ENCODE assay signal across 11 cellular contexts in the genomic region with DNA sequence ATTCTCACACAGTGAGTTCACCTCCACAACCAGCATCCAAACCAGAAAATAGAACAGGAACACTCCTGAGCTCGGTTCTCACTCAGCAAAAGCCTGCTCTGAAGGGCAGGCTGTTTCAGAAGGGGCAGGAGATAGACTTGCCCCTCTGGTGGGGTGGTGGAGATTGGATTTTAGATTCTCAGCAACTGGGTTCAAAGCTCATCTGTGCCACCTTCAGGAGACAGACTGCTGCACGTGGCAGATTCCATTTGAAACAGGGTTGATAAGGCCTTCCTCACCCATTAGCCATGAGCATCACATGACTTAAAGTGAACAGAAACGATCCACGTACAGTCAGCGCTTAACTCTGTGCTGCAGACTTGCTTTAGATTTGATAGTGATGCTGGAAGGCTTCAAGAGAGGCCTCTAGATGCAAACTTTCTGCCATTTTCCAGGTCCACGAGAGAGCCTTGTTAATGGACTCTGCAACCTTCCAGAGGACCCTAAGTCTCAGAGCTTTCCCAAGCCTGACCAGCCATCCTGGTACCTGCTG. TPM values are rescaled to one million over a fixed set of nuclear protein-coding genes. Genes with fewer than 3 reads are reported as not detected.
DNase-seq lines count a peak whose midpoint lies in the region; ATAC-seq, FAIRE-seq and TF ChIP-seq lines count a peak whose summit lies in the region.
"Had no signal": no experiment of that assay in that cellular context is flagged by ENCODE, and none has a peak within 500 bp of the region (broad histone marks: within the 10 kb centered on the region; RNA-seq: fewer than 3 reads in every experiment).

No MANE protein-coding gene starts in this region.

- TF ChIP-seq POLR2A in GM12892 (IDR thresholded peaks at IDR 0.05; ENCODE audit: low read depth, low read length) = no peak

- DNase-seq in AG10803 (ENCODE audit: low read depth) = peak; percentile 13
- DNase-seq in GM12892 (ENCODE audit: insufficient read length) = no peak
- DNase-seq in fibroblast of the aortic adventitia (ENCODE audit: low read depth) = peak; percentile 28
- no peak for DNase-seq in GM19240 (ENCODE audit: insufficient read length, low spot score)
- DNase-seq in NCI-H187 treated with DMSO at 0.1 percent for 48 hours (lab: John Stamatoyannopoulos, UW) = no peak
- no peak for DNase-seq in superior temporal gyrus (ENCODE audit: extremely low spot score)
- DNase-seq in NCI-H2029 treated with DMSO at 0.1 percent for 48 hours (lab: John Stamatoyannopoulos, UW) = no peak
- DNase-seq: NCI-H1105 treated with DMSO at 0.1 percent for 48 hours had no signal

- FAIRE-seq in GM12892 (lab: Jason Lieb, UNC) = peak; percentile 83

- H3K4me3 ChIP-seq in AG10803 (ENCODE audit: low read length) = no peak overlapping the region
- H3K4me3 ChIP-seq in fibroblast of the aortic adventitia (ENCODE audit: low read depth, low read length) = no peak overlapping the region
- H3K4me3 ChIP-seq: coronary artery, mucosa of descending colon had no signal

- TF ChIP-seq CTCF in AG10803 (conservative IDR thresholded peaks at IDR 0.05; ENCODE audit: low read length) (peak; percentile 38), fibroblast of the aortic adventitia (IDR thresholded peaks at IDR 0.05; ENCODE audit: insufficient read depth, low read length) (peak; percentile 15)

- ATAC-seq in SK-N-SH treated with all-trans-retinoic acid at 6 μM for 48 hours = peak; percentile 32; the same call in 1 of the 3 replicates
- ATAC-seq: mucosa of descending colon had no signal

TF ChIP-seq in SK-N-SH treated with all-trans-retinoic acid at 6 μM for 48 hours, 23 proteins besides CTCF, POLR2A, EP300 and RAD21:
- TF ChIP-seq CREB5 (CRISPR knock-in tag; IDR thresholded peaks at IDR 0.05; ENCODE audit: low read depth) (no peak), ISL1 (CRISPR knock-in tag; IDR thresholded peaks at IDR 0.05) (no peak), ZNF8 (CRISPR knock-in tag; IDR thresholded peaks at IDR 0.05) (no peak), SNAI2 (CRISPR knock-in tag; IDR thresholded peaks at IDR 0.05) (no peak), PPARA (CRISPR knock-in tag; IDR thresholded peaks at IDR 0.05; ENCODE audit: borderline replicate concordance) (no peak), GLIS3 (CRISPR knock-in tag; IDR thresholded peaks at IDR 0.05) (no peak), BACH2 (CRISPR knock-in tag; IDR thresholded peaks at IDR 0.05; ENCODE audit: borderline replicate concordance) (no peak), OSR1 (CRISPR knock-in tag; IDR thresholded peaks at IDR 0.05) (no peak), ZC3H10 (CRISPR knock-in tag; IDR thresholded peaks at IDR 0.05) (no peak), ZNF70 (CRISPR knock-in tag; IDR thresholded peaks at IDR 0.05) (no peak), ESRRG (CRISPR knock-in tag; IDR thresholded peaks at IDR 0.05) (no peak), RARB (CRISPR knock-in tag; IDR thresholded peaks at IDR 0.05) (no peak), TCF4 (CRISPR knock-in tag; IDR thresholded peaks at IDR 0.05; ENCODE audit: borderline replicate concordance) (no peak), ZFP3 (CRISPR knock-in tag; IDR thresholded peaks at IDR 0.05) (no peak), ARNTL (CRISPR knock-in tag; IDR thresholded peaks at IDR 0.05; ENCODE audit: borderline replicate concordance, low read depth) (no peak)
- TF ChIP-seq, protein P1, sequence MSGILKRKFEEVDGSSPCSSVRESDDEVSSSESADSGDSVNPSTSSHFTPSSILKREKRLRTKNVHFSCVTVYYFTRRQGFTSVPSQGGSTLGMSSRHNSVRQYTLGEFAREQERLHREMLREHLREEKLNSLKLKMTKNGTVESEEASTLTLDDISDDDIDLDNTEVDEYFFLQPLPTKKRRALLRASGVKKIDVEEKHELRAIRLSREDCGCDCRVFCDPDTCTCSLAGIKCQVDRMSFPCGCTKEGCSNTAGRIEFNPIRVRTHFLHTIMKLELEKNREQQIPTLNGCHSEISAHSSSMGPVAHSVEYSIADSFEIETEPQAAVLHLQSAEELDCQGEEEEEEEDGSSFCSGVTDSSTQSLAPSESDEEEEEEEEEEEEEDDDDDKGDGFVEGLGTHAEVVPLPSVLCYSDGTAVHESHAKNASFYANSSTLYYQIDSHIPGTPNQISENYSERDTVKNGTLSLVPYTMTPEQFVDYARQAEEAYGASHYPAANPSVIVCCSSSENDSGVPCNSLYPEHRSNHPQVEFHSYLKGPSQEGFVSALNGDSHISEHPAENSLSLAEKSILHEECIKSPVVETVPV (CRISPR knock-in tag; IDR thresholded peaks at IDR 0.05) = no peak
- TF ChIP-seq, protein P2, sequence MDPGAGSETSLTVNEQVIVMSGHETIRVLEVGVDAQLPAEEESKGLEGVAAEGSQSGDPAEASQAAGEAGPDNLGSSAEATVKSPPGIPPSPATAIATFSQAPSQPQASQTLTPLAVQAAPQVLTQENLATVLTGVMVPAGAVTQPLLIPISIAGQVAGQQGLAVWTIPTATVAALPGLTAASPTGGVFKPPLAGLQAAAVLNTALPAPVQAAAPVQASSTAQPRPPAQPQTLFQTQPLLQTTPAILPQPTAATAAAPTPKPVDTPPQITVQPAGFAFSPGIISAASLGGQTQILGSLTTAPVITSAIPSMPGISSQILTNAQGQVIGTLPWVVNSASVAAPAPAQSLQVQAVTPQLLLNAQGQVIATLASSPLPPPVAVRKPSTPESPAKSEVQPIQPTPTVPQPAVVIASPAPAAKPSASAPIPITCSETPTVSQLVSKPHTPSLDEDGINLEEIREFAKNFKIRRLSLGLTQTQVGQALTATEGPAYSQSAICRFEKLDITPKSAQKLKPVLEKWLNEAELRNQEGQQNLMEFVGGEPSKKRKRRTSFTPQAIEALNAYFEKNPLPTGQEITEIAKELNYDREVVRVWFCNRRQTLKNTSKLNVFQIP (CRISPR knock-in tag; IDR thresholded peaks at IDR 0.05; ENCODE audit: borderline replicate concordance, low read depth) = no peak

RNA-seq across cellular contexts. Expression of gene MGLL, which starts 35.0 kb away (rescaled TPM):
- polyA plus RNA-seq in GM12892 (2012; ENCODE audit: missing spikeins) = 47.5 TPM
- 8.3 and 25.8 TPM in 2 replicates for total RNA-seq in fibroblast of the aortic adventitia (ENCODE audit: low replicate concordance)

RNA-seq across cellular contexts. Expression of gene KBTBD12, which starts 57.7 kb away (rescaled TPM):
- 0.32 TPM for polyA plus RNA-seq in GM12892 (2012; ENCODE audit: missing spikeins)
- under 0.01 TPM in 1 of 2 replicates, not detected in the other for total RNA-seq in fibroblast of the aortic adventitia (ENCODE audit: low replicate concordance)

Comparison
In these comparisons a context has a peak if more than half of its experiments do, and no peak if none do; other contexts are left out.
1. DNase-seq: peak in AG10803 (single experiment) and fibroblast of the aortic adventitia (single experiment); none in GM12892 (single experiment), GM19240 (single experiment), NCI-H187 treated with DMSO at 0.1 percent for 48 hours (single experiment), superior temporal gyrus (single experiment) and NCI-H2029 treated with DMSO at 0.1 percent for 48 hours (single experiment).